In the genomic region with DNA sequence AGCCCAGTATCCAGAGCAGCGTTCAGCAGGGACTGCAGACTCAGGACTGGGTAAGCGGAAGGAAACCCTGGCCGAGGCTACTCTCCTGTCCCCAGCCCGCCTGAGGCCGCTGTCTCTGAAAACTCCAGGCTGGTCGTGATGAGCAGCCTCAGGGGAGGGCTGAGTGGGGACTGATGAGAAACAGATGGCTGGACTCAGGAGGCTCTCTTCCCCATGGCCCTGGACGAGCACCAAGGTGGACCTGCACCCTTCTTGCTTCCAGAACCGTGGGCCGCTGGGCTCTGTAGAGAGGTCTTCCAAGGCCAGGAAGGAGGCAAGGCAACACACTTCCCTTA, we compare ENCODE assay signal across 11 cellular contexts. TPM values are rescaled to one million over a fixed set of nuclear protein-coding genes. Genes with fewer than 3 reads are reported as not detected.
DNase-seq lines count a peak whose midpoint lies in the region; ATAC-seq, FAIRE-seq and TF ChIP-seq lines count a peak whose summit lies in the region.
"Had no signal": no experiment of that assay in that cellular context is flagged by ENCODE, and none has a peak within 500 bp of the region (broad histone marks: within the 10 kb centered on the region; RNA-seq: fewer than 3 reads in every experiment).

No MANE protein-coding gene starts in this region.

- CTCF ChIA-PET in activated CD4-positive, alpha-beta T cell treated with anti-CD3 and anti-CD28 coated beads for 36 hours (lab: Charles Lee) = interaction anchor here (0.6 to 1.2 kb wide), 2 partner anchors 24 to 90 kb away, joined by 3 to 4 read pairs; no protein-coding TSS in a partner anchor

- peak overlapping the region; percentile 88 for H3K27ac ChIP-seq in substantia nigra (ENCODE audit: low read depth, low read length, poor library complexity, severe bottlenecking)

- H3K4me3 ChIP-seq in kidney epithelial cell (ENCODE audit: low read depth, low read length) = peak overlapping the region; percentile 86

- H3K27me3 ChIP-seq in kidney epithelial cell (ENCODE audit: control insufficient read depth, insufficient read depth, low read length) = no peaks in the 10 kb centered on the region

- H3K36me3 Mint-ChIP-seq in activated CD4-positive, alpha-beta T cell treated with anti-CD3 and anti-CD28 coated beads for 36 hours (ENCODE audit: low read depth) = peaks cover 30% of the 10 kb centered on the region
- peaks cover 27% of the 10 kb centered on the region for H3K36me3 Mint-ChIP-seq in activated naive CD8-positive, alpha-beta T cell treated with anti-CD3 and anti-CD28 coated beads, Interleukin-2, amount 10 ng/mL, durations not matched to agents 7 days and 5 days

- H3K9me3 Mint-ChIP-seq in activated CD4-positive, alpha-beta T cell treated with anti-CD3 and anti-CD28 coated beads for 36 hours (ENCODE audit: low read depth) = peaks cover 13% of the 10 kb centered on the region
- peaks cover 12% of the 10 kb centered on the region for H3K9me3 Mint-ChIP-seq in activated naive CD8-positive, alpha-beta T cell treated with anti-CD3 and anti-CD28 coated beads, Interleukin-2, amount 10 ng/mL, durations not matched to agents 7 days and 5 days

- intact Hi-C loops in activated CD4-positive, alpha-beta T cell treated with anti-CD3 and anti-CD28 coated beads for 36 hours (cut with DNase I, micrococcal nuclease) = loop anchor here in 1 of 2 experiments (2.0 to 5.0 kb wide), 2 partner anchors 81 to 107 kb away; no protein-coding TSS in a partner anchor

- ATAC-seq in activated CD4-positive, alpha-beta T cell treated with anti-CD3 and anti-CD28 coated beads for 36 hours = no peak
- ATAC-seq in activated naive CD8-positive, alpha-beta T cell treated with anti-CD3 and anti-CD28 coated beads, Interleukin-2, amount 10 ng/mL, durations not matched to agents 7 days and 5 days (ENCODE audit: low read depth) = no peak
- ATAC-seq in GM18873 (IDR thresholded peaks at IDR 0.05; ENCODE audit: low FRiP score, unreplicated experiment) = no peak

- FAIRE-seq in frontal cortex (lab: Jason Lieb, UNC) = no peak
- FAIRE-seq: A204.1 had no signal

- peaks cover 21% of the 10 kb centered on the region for H3K4me1 Mint-ChIP-seq in activated CD4-positive, alpha-beta T cell treated with anti-CD3 and anti-CD28 coated beads for 36 hours
- peaks cover 22% of the 10 kb centered on the region for H3K4me1 Mint-ChIP-seq in activated naive CD8-positive, alpha-beta T cell treated with anti-CD3 and anti-CD28 coated beads, Interleukin-2, amount 10 ng/mL, durations not matched to agents 7 days and 5 days

- H3K36me3 ChIP-seq in kidney epithelial cell (ENCODE audit: control insufficient read depth, insufficient read depth, low read length) = peaks cover 3% of the 10 kb centered on the region

- peak overlapping the region; percentile 91 for H3K27ac Mint-ChIP-seq in activated CD4-positive, alpha-beta T cell treated with anti-CD3 and anti-CD28 coated beads for 36 hours
- H3K27ac Mint-ChIP-seq in activated naive CD8-positive, alpha-beta T cell treated with anti-CD3 and anti-CD28 coated beads, Interleukin-2, amount 10 ng/mL, durations not matched to agents 7 days and 5 days = peak overlapping the region; percentile 92

- no peaks in the 10 kb centered on the region for H3K27me3 Mint-ChIP-seq in activated CD4-positive, alpha-beta T cell treated with anti-CD3 and anti-CD28 coated beads for 36 hours
- no peaks in the 10 kb centered on the region for H3K27me3 Mint-ChIP-seq in activated naive CD8-positive, alpha-beta T cell treated with anti-CD3 and anti-CD28 coated beads, Interleukin-2, amount 10 ng/mL, durations not matched to agents 7 days and 5 days

- POLR2A ChIA-PET in activated CD4-positive, alpha-beta T cell treated with anti-CD3 and anti-CD28 coated beads for 36 hours (lab: Charles Lee) = interaction anchor here (0.5 to 1.2 kb wide), 2 partner anchors 12 to 333 kb away, joined by 3 to 4 read pairs; no protein-coding TSS in a partner anchor
- POLR2A ChIA-PET in activated naive CD8-positive, alpha-beta T cell treated with anti-CD3 and anti-CD28 coated beads, Interleukin-2, amount 10 ng/mL, durations not matched to agents 7 days and 5 days (lab: Charles Lee) = interaction anchor here (1.0 to 1.9 kb wide), 4 partner anchors 8 to 83 kb away, joined by 5 to 7 read pairs (median 6); no protein-coding TSS in a partner anchor

- TF ChIP-seq CTCF in kidney epithelial cell (IDR thresholded peaks at IDR 0.05; ENCODE audit: insufficient read depth, low read length, poor library complexity, severe bottlenecking) = no peak

- H3K4me3 Mint-ChIP-seq in activated CD4-positive, alpha-beta T cell treated with anti-CD3 and anti-CD28 coated beads for 36 hours = peak overlapping the region; percentile 85
- H3K4me3 Mint-ChIP-seq in activated naive CD8-positive, alpha-beta T cell treated with anti-CD3 and anti-CD28 coated beads, Interleukin-2, amount 10 ng/mL, durations not matched to agents 7 days and 5 days = peak overlapping the region; percentile 93

- DNase-seq in activated CD4-positive, alpha-beta T cell treated with anti-CD3 and anti-CD28 coated beads for 36 hours = no peak
- no peak for DNase-seq in activated CD4-positive, alpha-beta T cell treated with anti-CD3 and anti-CD28 coated beads, Interleukin-2, amount 50 U/mL, for 4 hours
- DNase-seq in activated naive CD8-positive, alpha-beta T cell treated with anti-CD3 and anti-CD28 coated beads, Interleukin-2, amount 10 ng/mL, durations not matched to agents 7 days and 5 days = no peak
- DNase-seq in kidney epithelial cell (ENCODE audit: low read depth) = no peak
- no peak for DNase-seq in substantia nigra (lab: John Stamatoyannopoulos, UW)
- no peak for DNase-seq in NCI-H187 (lab: John Stamatoyannopoulos, UW)
- DNase-seq in frontal cortex (ENCODE audit: low spot score in 2 of 2) = no peak
- DNase-seq: islet precursor cell, NCI-H1092 had no signal

RNA-seq across cellular contexts. Expression of gene TEX22, which starts 1.1 kb away (rescaled TPM):
- 1 to 10 TPM; 1.4 to 2.4 TPM for total RNA-seq in activated CD4-positive, alpha-beta T cell treated with anti-CD3 and anti-CD28 coated beads for 36 hours
- total RNA-seq in activated naive CD8-positive, alpha-beta T cell treated with anti-CD3 and anti-CD28 coated beads, Interleukin-2, amount 10 ng/mL, durations not matched to agents 7 days and 5 days = 1 to 10 TPM; 6.4 to 6.9 TPM
- total RNA-seq in kidney epithelial cell (0.27 and 0.46 TPM in 2 replicates), frontal cortex (0.41 TPM)

RNA-seq across cellular contexts. Expression of gene MTA1, which starts 20.2 kb away (rescaled TPM):
- total RNA-seq in activated CD4-positive, alpha-beta T cell treated with anti-CD3 and anti-CD28 coated beads for 36 hours = 100 to 1,000 TPM; 136 to 152 TPM
- 100 to 1,000 TPM; 120 to 132 TPM for total RNA-seq in activated naive CD8-positive, alpha-beta T cell treated with anti-CD3 and anti-CD28 coated beads, Interleukin-2, amount 10 ng/mL, durations not matched to agents 7 days and 5 days
- 68.3 and 75.0 TPM in 2 replicates for total RNA-seq in kidney epithelial cell
- 42.0 TPM for total RNA-seq in frontal cortex
